10 cellular contexts compared by ENCODE assay signal in the genomic region with DNA sequence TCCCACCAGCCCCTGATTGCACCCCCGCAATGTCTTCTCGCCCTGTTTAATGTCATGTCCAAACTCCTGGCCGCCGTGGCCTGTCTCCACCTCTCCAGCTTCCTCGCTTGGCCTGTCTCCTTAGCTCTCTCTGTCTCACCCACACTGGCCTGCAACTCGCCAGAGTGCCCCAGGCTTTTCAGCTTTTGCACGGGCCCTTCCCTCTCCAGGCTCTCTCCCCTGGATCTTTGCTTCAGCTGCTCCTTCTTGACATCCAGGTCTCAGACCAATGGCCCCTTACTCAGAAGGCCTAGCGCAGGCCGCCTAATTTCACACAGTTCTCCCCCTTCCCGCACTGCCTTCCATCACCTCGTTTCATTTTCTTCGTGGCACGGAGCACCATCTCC. TPM values are rescaled to one million over a fixed set of nuclear protein-coding genes. Genes with fewer than 3 reads are reported as not detected.
A peak's percentile ranks its signal among the peaks of the same experiment; 100 is the strongest.
DNase-seq lines count a peak whose midpoint lies in the region; ATAC-seq, FAIRE-seq and TF ChIP-seq lines count a peak whose summit lies in the region.
"Had no signal": no experiment of that assay in that cellular context is flagged by ENCODE, and none has a peak within 500 bp of the region (broad histone marks: within the 10 kb centered on the region; RNA-seq: fewer than 3 reads in every experiment).

No MANE protein-coding gene starts in this region.

- H3K27ac ChIP-seq in hepatocyte (peak overlapping the region; percentile 82), skeletal muscle tissue (ENCODE audit: low read depth, low read length) (peak overlapping the region; percentile 64)

- no peaks in the 10 kb centered on the region for H3K9me2 ChIP-seq in hepatocyte (replicated peaks; ENCODE audit: insufficient read depth)

- H3K4me3 Mint-ChIP-seq in activated naive CD8-positive, alpha-beta T cell treated with anti-CD3 and anti-CD28 coated beads, Interleukin-2, amount 10 ng/mL, durations not matched to agents 7 days and 5 days: peak overlapping the region; percentile 89

- no peaks in the 10 kb centered on the region for H4K20me1 ChIP-seq in hepatocyte (ENCODE audit: insufficient read depth, poor library complexity, severe bottlenecking)

- WGBS in hepatocyte (ENCODE audit: low lambda C conversion rate, missing lambda C conversion rate): 30% methylated on average over 13 of the region's 13 CpGs

- H3K27me3 ChIP-seq in hepatocyte (no peaks in the 10 kb centered on the region), skeletal muscle tissue (ENCODE audit: control insufficient read depth in 3 of 3, insufficient read depth in 3 of 3, low read length in 3 of 3) (no peaks in the 10 kb centered on the region)

- peak overlapping the region; percentile 100 for H2AFZ ChIP-seq in hepatocyte

- H3K36me3 ChIP-seq in hepatocyte (replicated peaks; ENCODE audit: insufficient read depth, low read depth) (no peaks in the 10 kb centered on the region), skeletal muscle tissue (ENCODE audit: control insufficient read depth in 3 of 3, insufficient read depth in 3 of 3, low read length in 3 of 3) (peaks cover 0 to 6% (median 2%) of the 10 kb centered on the region in 3 donors)

- ATAC-seq in activated naive CD8-positive, alpha-beta T cell treated with anti-CD3 and anti-CD28 coated beads, Interleukin-2, amount 10 ng/mL, durations not matched to agents 7 days and 5 days (ENCODE audit: low read depth): no peak

- no peaks in the 10 kb centered on the region for H3K9me3 ChIP-seq in hepatocyte (ENCODE audit: low read depth)
- no peaks in the 10 kb centered on the region for H3K9me3 ChIP-seq in skeletal muscle tissue (ENCODE audit: control insufficient read depth in 3 of 3, low read length in 3 of 3)

- H3K4me3 ChIP-seq in hepatocyte: peak overlapping the region; percentile 98
- H3K4me3 ChIP-seq in skeletal muscle tissue (ENCODE audit: low read length in 3 of 3): peak overlapping the region; percentile 87 to 91 (median 90)

- H3K27ac Mint-ChIP-seq in activated naive CD8-positive, alpha-beta T cell treated with anti-CD3 and anti-CD28 coated beads, Interleukin-2, amount 10 ng/mL, durations not matched to agents 7 days and 5 days: peak overlapping the region; percentile 88

- no peaks in the 10 kb centered on the region for H3K9me3 Mint-ChIP-seq in activated naive CD8-positive, alpha-beta T cell treated with anti-CD3 and anti-CD28 coated beads, Interleukin-2, amount 10 ng/mL, durations not matched to agents 7 days and 5 days

- no peak for TF ChIP-seq CTCF in hepatocyte (IDR thresholded peaks at IDR 0.05; ENCODE audit: poor library complexity)

- POLR2A ChIA-PET in activated naive CD8-positive, alpha-beta T cell treated with anti-CD3 and anti-CD28 coated beads, Interleukin-2, amount 10 ng/mL, durations not matched to agents 7 days and 5 days (lab: Charles Lee): interaction anchor here (1.0 to 2.5 kb wide), 7 partner anchors 8 to 536 kb away, joined by 3 to 11 read pairs (median 4); a partner anchor contains a TSS

- peaks cover 18% of the 10 kb centered on the region for H3K36me3 Mint-ChIP-seq in activated naive CD8-positive, alpha-beta T cell treated with anti-CD3 and anti-CD28 coated beads, Interleukin-2, amount 10 ng/mL, durations not matched to agents 7 days and 5 days

- H3K4me1 ChIP-seq in hepatocyte (ENCODE audit: insufficient read depth): peaks cover 3% of the 10 kb centered on the region
- peaks cover 10 to 27% (median 12%) of the 10 kb centered on the region in 3 donors for H3K4me1 ChIP-seq in skeletal muscle tissue (ENCODE audit: control insufficient read depth in 3 of 3, insufficient read depth in 3 of 3, low read length in 3 of 3)

- DNase-seq in NCI-H345 (lab: John Stamatoyannopoulos, UW) (peak; percentile 33), NCI-H345 treated with DMSO at 0.1 percent for 48 hours (lab: John Stamatoyannopoulos, UW; ENCODE audit: unreplicated experiment) (no peak), HTR-8/SVneo (ENCODE audit: insufficient read length, low spot score) (peak; percentile 8), hepatocyte (ENCODE audit: low spot score) (peak; percentile 6), NCI-H1417 (lab: John Stamatoyannopoulos, UW) (no peak)
- peak; percentile 48 for DNase-seq in activated naive CD8-positive, alpha-beta T cell treated with anti-CD3 and anti-CD28 coated beads, Interleukin-2, amount 10 ng/mL, durations not matched to agents 7 days and 5 days
- DNase-seq in stimulated activated CD4-positive, alpha-beta T cell treated with anti-CD3 and anti-CD28 coated beads, Interleukin-4, amount 100 ng/mL, for 24 hours: no peak

- H3K4me1 Mint-ChIP-seq in activated naive CD8-positive, alpha-beta T cell treated with anti-CD3 and anti-CD28 coated beads, Interleukin-2, amount 10 ng/mL, durations not matched to agents 7 days and 5 days: peaks cover 26% of the 10 kb centered on the region

- no peak for FAIRE-seq in HTR-8/SVneo (lab: Jason Lieb, UNC)
- FAIRE-seq: colon, G401.6 had no signal

- peaks cover 2% of the 10 kb centered on the region for H3K27me3 Mint-ChIP-seq in activated naive CD8-positive, alpha-beta T cell treated with anti-CD3 and anti-CD28 coated beads, Interleukin-2, amount 10 ng/mL, durations not matched to agents 7 days and 5 days

- H3K79me2 ChIP-seq in hepatocyte: no peaks in the 10 kb centered on the region

- peak overlapping the region; percentile 75 to 91 (median 84) for H3K9ac ChIP-seq in skeletal muscle tissue (ENCODE audit: low read depth in 1 of 3, low read length in 3 of 3)

- peak overlapping the region; percentile 85 for H3K4me2 ChIP-seq in hepatocyte

RNA-seq across cellular contexts. Expression of a gene that starts 0.5 kb away (rescaled TPM):
- total RNA-seq in activated naive CD8-positive, alpha-beta T cell treated with anti-CD3 and anti-CD28 coated beads, Interleukin-2, amount 10 ng/mL, durations not matched to agents 7 days and 5 days: 10 to 100 TPM; 39.9 to 40.3 TPM
- total RNA-seq in hepatocyte (21.2 and 27.1 TPM in 2 replicates), skeletal muscle tissue (18.8 TPM)
- polyA plus RNA-seq in hepatocyte: 15.8 and 16.7 TPM in 2 replicates

Comparison
In these comparisons a context has a peak if more than half of its experiments do, and no peak if none do; other contexts are left out.
1. DNase-seq: peak in NCI-H345 (single experiment), HTR-8/SVneo (single experiment), activated naive CD8-positive, alpha-beta T cell treated with anti-CD3 and anti-CD28 coated beads, Interleukin-2, amount 10 ng/mL, durations not matched to agents 7 days and 5 days (single experiment) and hepatocyte (single experiment); none in NCI-H345 treated with DMSO at 0.1 percent for 48 hours (single experiment), stimulated activated CD4-positive, alpha-beta T cell treated with anti-CD3 and anti-CD28 coated beads, Interleukin-4, amount 100 ng/mL, for 24 hours (single experiment) and NCI-H1417 (0 of 3).